In the genomic region with DNA sequence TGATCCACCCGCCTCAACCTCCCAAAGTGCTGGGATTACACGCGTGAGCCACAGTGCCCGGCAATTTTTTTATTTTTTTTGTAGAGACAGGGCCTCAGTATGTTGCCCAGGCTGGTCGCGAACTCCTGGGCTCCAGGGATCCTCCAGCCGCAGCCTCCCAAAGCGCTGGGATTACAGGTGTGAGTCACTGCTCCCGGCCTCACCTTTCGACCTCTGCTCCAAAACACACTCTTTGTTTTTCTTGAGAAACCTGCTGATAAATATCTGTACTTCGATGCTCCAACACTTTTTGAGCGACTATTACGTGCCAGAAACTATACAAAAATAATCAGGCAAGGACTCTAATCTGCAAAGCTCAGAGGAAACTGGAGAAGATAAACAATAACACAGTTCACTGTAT, we compare ENCODE assay signal across 8 cellular contexts. TPM values are rescaled to one million over a fixed set of nuclear protein-coding genes. Genes with fewer than 3 reads are reported as not detected.
DNase-seq lines count a peak whose midpoint lies in the region; ATAC-seq and TF ChIP-seq lines count a peak whose summit lies in the region.

No MANE protein-coding gene starts in this region.

- no peaks in the 10 kb centered on the region for H3K27me3 Mint-ChIP-seq in CD8-positive, alpha-beta T cell (ENCODE audit: low read depth)

- no peak for ATAC-seq in CD8-positive, alpha-beta T cell

- CTCF ChIA-PET in CD8-positive, alpha-beta T cell (lab: Charles Lee): interaction anchor here (0.9 kb wide), 1 partner anchor 11 kb away, joined by 4 read pairs; a partner anchor contains a TSS

- peak overlapping the region; percentile 98 for H3K27ac Mint-ChIP-seq in CD8-positive, alpha-beta T cell

- no peaks in the 10 kb centered on the region for H3K9me3 Mint-ChIP-seq in CD8-positive, alpha-beta T cell

- POLR2A ChIA-PET in CD8-positive, alpha-beta T cell (lab: Charles Lee): interaction anchor here (0.9 to 4.6 kb wide), 3 partner anchors 10 to 54 kb away, joined by 3 to 82 read pairs (median 3); a partner anchor contains a TSS

- H3K36me3 ChIP-seq in CD8-positive, alpha-beta T cell (ENCODE audit: insufficient read depth, low read length): peaks cover 8% of the 10 kb centered on the region
- H3K36me3 ChIP-seq in MG63 (peaks cover 32% of the 10 kb centered on the region), ectodermal cell (ENCODE audit: control insufficient read depth, insufficient read depth, low read length) (peaks cover 15% of the 10 kb centered on the region), osteoblast (ENCODE audit: insufficient read depth, low read length) (peaks cover 12% of the 10 kb centered on the region)

- H3K4me1 ChIP-seq in CD8-positive, alpha-beta T cell (ENCODE audit: insufficient read depth, low read length): peaks cover 17% of the 10 kb centered on the region
- H3K4me1 ChIP-seq in ectodermal cell (ENCODE audit: control insufficient read depth, insufficient read depth, low read length): peaks cover 6% of the 10 kb centered on the region
- H3K4me1 ChIP-seq in osteoblast (ENCODE audit: insufficient read depth, low read length): peaks cover 10% of the 10 kb centered on the region

- no peak for DNase-seq in CD8-positive, alpha-beta T cell
- DNase-seq in MG63 (peak; percentile 21), osteoblast (ENCODE audit: insufficient read length, low spot score, missing footprints) (no peak), DMS 273 treated with DMSO at 0.1 percent for 48 hours (lab: John Stamatoyannopoulos, UW) (no peak), inferior parietal cortex (ENCODE audit: extremely low spot score) (no peak), NCI-H774 (lab: John Stamatoyannopoulos, UW) (no peak), NCI-H2196 treated with DMSO at 0.1 percent for 48 hours (lab: John Stamatoyannopoulos, UW; ENCODE audit: unreplicated experiment) (no peak)

- H2AFZ ChIP-seq in osteoblast (ENCODE audit: low read length): no peak overlapping the region

- 90 to 93% methylated on average over 13 of the region's 13 CpGs for WGBS in ectodermal cell, 2 experiments

- peak overlapping the region; percentile 82 for H3K4me2 ChIP-seq in osteoblast (ENCODE audit: insufficient read depth, low read length)

- H3K27ac ChIP-seq in CD8-positive, alpha-beta T cell (ENCODE audit: low read depth, low read length): no peak overlapping the region
- H3K27ac ChIP-seq in ectodermal cell (ENCODE audit: insufficient read depth, low read depth, low read length, poor library complexity, severe bottlenecking) (no peak overlapping the region), osteoblast (ENCODE audit: low read depth, low read length) (peak overlapping the region; percentile 90)

- H4K20me1 ChIP-seq in osteoblast (ENCODE audit: insufficient read depth, low read length): peaks cover 3% of the 10 kb centered on the region

- H3K4me1 Mint-ChIP-seq in CD8-positive, alpha-beta T cell (ENCODE audit: low read depth): peaks cover 27% of the 10 kb centered on the region

- no peaks in the 10 kb centered on the region for H3K27me3 ChIP-seq in CD8-positive, alpha-beta T cell (ENCODE audit: insufficient read depth, low read length)
- H3K27me3 ChIP-seq in MG63 (no peaks in the 10 kb centered on the region), ectodermal cell (ENCODE audit: control insufficient read depth, insufficient read depth, low read length, poor library complexity, severe bottlenecking) (no peaks in the 10 kb centered on the region), osteoblast (ENCODE audit: insufficient read depth, low read length) (no peaks in the 10 kb centered on the region)

- H3K36me3 Mint-ChIP-seq in CD8-positive, alpha-beta T cell: peaks cover 34% of the 10 kb centered on the region

- no peak for TF ChIP-seq CTCF in CD8-positive, alpha-beta T cell (IDR thresholded peaks at IDR 0.05)
- no peak for TF ChIP-seq CTCF in osteoblast (IDR thresholded peaks at IDR 0.05; ENCODE audit: extremely low read depth, low read depth, low read length)

- H3K9me3 ChIP-seq in CD8-positive, alpha-beta T cell (ENCODE audit: low read length): no peaks in the 10 kb centered on the region
- no peaks in the 10 kb centered on the region for H3K9me3 ChIP-seq in MG63
- H3K9me3 ChIP-seq in ectodermal cell (ENCODE audit: control insufficient read depth, low read length): no peaks in the 10 kb centered on the region
- no peaks in the 10 kb centered on the region for H3K9me3 ChIP-seq in osteoblast (ENCODE audit: low read depth, low read length)

- H3K4me3 Mint-ChIP-seq in CD8-positive, alpha-beta T cell: peak overlapping the region; percentile 98

- H3K4me3 ChIP-seq in CD8-positive, alpha-beta T cell (ENCODE audit: low read depth, low read length): no peak overlapping the region
- peak overlapping the region; percentile 95 for H3K4me3 ChIP-seq in MG63
- peak overlapping the region; percentile 93 for H3K4me3 ChIP-seq in ectodermal cell (ENCODE audit: insufficient read depth, low read depth, low read length)
- peak overlapping the region; percentile 89 for H3K4me3 ChIP-seq in osteoblast (ENCODE audit: insufficient read depth, low read length)

- intact Hi-C loops in CD8-positive, alpha-beta T cell (cut with DNase I, micrococcal nuclease): loop anchor here in 1 of 2 experiments (2.0 kb wide), 1 partner anchor 49 kb away; a partner anchor contains a TSS

- peaks cover 47% of the 10 kb centered on the region for H3K79me2 ChIP-seq in osteoblast (ENCODE audit: insufficient read depth, low read length)

RNA-seq across cellular contexts. Expression of a gene that starts 1.0 kb away (rescaled TPM):
- 10 to 100 TPM; 35.1 to 37.3 TPM for total RNA-seq in CD8-positive, alpha-beta T cell
- 19.0 and 23.3 TPM in 2 replicates for total RNA-seq in MG63 (2014; rRNA removed; shearing (Covaris generic); ENCODE audit: low replicate concordance)
- 55.0 TPM for polyA plus RNA-seq in ectodermal cell (2013, experiment 1 of 4)
- 64.9 TPM for polyA plus RNA-seq in ectodermal cell (2013, experiment 2 of 4)
- 37.8 TPM for polyA plus RNA-seq in ectodermal cell (2013, experiment 3 of 4)
- polyA plus RNA-seq in ectodermal cell (2013, experiment 4 of 4): 44.0 TPM
- total RNA-seq in osteoblast: 24.6 and 25.0 TPM in 2 replicates

RNA-seq across cellular contexts. Expression of a gene that starts 11.2 kb away (rescaled TPM):
- total RNA-seq in CD8-positive, alpha-beta T cell: 100 to 1,000 TPM in 1 of 2 experiments, 10 to 100 TPM in 1; 95.5 to 101 TPM
- total RNA-seq in MG63 (2014; rRNA removed; shearing (Covaris generic); ENCODE audit: low replicate concordance): 19.7 and 34.0 TPM in 2 replicates
- 51.5 TPM for polyA plus RNA-seq in ectodermal cell (2013, experiment 1 of 4)
- polyA plus RNA-seq in ectodermal cell (2013, experiment 2 of 4): 57.4 TPM
- 33.8 TPM for polyA plus RNA-seq in ectodermal cell (2013, experiment 3 of 4)
- 41.9 TPM for polyA plus RNA-seq in ectodermal cell (2013, experiment 4 of 4)
- total RNA-seq in osteoblast: 36.6 and 40.4 TPM in 2 replicates

RNA-seq across cellular contexts. Expression of a gene that starts 48.6 kb away (rescaled TPM):
- total RNA-seq in CD8-positive, alpha-beta T cell: 10 to 100 TPM; 12.1 to 14.0 TPM
- 12.3 and 31.8 TPM in 2 replicates for total RNA-seq in MG63 (2014; rRNA removed; shearing (Covaris generic); ENCODE audit: low replicate concordance)
- 18.8 TPM for polyA plus RNA-seq in ectodermal cell (2013, experiment 1 of 4)
- polyA plus RNA-seq in ectodermal cell (2013, experiment 2 of 4): 17.7 TPM
- 14.0 TPM for polyA plus RNA-seq in ectodermal cell (2013, experiment 3 of 4)
- polyA plus RNA-seq in ectodermal cell (2013, experiment 4 of 4): 16.3 TPM
- total RNA-seq in osteoblast: 20.3 and 22.1 TPM in 2 replicates
